ENCODE assay signal across 1 cellular context in the genomic region with DNA sequence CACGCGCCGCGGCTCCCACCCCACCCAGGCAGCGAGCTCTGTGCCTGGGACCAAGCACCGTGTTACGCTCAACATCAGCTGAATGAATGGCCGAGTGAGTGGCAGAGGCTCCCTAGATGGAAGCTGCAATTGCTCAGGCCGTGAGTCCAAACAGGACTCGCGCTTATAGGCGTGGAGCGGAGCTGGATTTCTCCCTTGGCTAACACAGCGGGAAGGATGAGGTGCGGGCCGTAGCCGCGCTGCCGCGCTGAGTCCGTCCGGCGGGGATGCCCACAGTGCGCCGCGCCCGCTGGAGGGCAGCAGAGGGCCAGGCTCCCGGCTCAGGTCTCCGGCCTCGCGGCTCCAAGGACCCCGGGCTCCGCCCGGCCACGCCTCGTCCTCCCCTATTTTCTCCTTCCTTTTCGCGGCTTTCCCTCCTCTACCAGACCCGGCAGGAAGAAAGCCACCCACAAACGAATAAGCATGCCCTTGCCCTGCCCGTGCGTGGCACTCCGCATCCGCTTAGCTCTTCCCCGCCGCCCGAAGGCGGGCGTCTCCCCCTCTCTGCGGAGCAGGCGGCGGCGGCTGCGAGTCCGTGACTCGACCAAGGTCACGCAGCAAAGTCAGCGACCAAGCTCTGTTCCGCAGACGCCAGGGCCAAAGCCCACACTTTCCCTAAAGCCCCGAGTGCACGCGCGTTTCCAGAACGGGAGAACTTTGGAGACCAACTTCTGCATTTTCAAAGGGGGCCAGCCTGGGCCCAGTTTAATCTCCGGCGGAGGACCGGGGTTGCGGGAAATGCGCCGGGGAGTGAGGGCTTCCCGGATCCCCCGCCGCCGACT.
TF ChIP-seq lines count a peak whose summit lies in the region.

No MANE protein-coding gene starts in this region.

TF ChIP-seq in K562, 482 proteins besides CTCF, POLR2A, EP300 and RAD21 (continued from another document):
- TF ChIP-seq, protein P1, sequence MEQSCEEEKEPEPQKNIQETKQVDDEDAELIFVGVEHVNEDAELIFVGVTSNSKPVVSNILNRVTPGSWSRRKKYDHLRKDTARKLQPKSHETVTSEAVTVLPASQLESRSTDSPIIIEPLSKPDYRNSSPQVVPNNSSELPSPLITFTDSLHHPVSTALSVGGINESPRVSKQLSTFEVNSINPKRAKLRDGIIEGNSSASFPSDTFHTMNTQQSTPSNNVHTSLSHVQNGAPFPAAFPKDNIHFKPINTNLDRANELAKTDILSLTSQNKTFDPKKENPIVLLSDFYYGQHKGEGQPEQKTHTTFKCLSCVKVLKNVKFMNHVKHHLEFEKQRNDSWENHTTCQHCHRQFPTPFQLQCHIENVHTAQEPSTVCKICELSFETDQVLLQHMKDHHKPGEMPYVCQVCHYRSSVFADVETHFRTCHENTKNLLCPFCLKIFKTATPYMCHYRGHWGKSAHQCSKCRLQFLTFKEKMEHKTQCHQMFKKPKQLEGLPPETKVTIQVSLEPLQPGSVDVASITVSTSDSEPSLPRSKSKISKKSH (CRISPR knock-in tag; IDR thresholded peaks at IDR 0.05): no peak
- TF ChIP-seq, protein P2, sequence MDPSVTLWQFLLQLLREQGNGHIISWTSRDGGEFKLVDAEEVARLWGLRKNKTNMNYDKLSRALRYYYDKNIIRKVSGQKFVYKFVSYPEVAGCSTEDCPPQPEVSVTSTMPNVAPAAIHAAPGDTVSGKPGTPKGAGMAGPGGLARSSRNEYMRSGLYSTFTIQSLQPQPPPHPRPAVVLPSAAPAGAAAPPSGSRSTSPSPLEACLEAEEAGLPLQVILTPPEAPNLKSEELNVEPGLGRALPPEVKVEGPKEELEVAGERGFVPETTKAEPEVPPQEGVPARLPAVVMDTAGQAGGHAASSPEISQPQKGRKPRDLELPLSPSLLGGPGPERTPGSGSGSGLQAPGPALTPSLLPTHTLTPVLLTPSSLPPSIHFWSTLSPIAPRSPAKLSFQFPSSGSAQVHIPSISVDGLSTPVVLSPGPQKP (CRISPR knock-in tag; IDR thresholded peaks at IDR 0.05): no peak
- TF ChIP-seq CXXC5 (CRISPR knock-in tag; IDR thresholded peaks at IDR 0.05) (peak; percentile 37), NCOA6 (IDR thresholded peaks at IDR 0.05) (no peak), HMGN3 (IDR thresholded peaks at IDR 0.05; ENCODE audit: borderline replicate concordance, extremely low read depth, insufficient read length, low read depth, low read length) (peak; percentile 70), HOXB6 (CRISPR knock-in tag; IDR thresholded peaks at IDR 0.05; ENCODE audit: borderline replicate concordance) (no peak), CCNT2 (IDR thresholded peaks at IDR 0.05; ENCODE audit: borderline replicate concordance, extremely low read depth, insufficient read length, low read depth, low read length) (peak; percentile 37), ZFX (CRISPR knock-in tag; IDR thresholded peaks at IDR 0.05) (0 out of 2 replicates have a peak, but pooled peaks have one; percentile 33), GABPB1 (CRISPR knock-in tag; IDR thresholded peaks at IDR 0.05) (peak; percentile 39; the same call in 1 of the 2 replicates), JUN (IDR thresholded peaks at IDR 0.05; ENCODE audit: borderline replicate concordance, low read depth, low read length) (no peak), JUN (CRISPR knock-in tag; IDR thresholded peaks at IDR 0.05; ENCODE audit: borderline replicate concordance) (peak; percentile 14; the same call in 1 of the 2 replicates), NFE2 (IDR thresholded peaks at IDR 0.05; ENCODE audit: low read depth) (no peak), KDM1A (IDR thresholded peaks at IDR 0.05) (peak in 1 of 2 experiments; percentile 52; a peak in 1 of 4 replicates), SIN3A (IDR thresholded peaks at IDR 0.05; ENCODE audit: borderline replicate concordance in 2 of 2, control insufficient read depth in 1 of 2, low read depth in 2 of 2, low read length in 2 of 2) (peak in 1 of 2 experiments; percentile 36; a peak in 1 of 4 replicates), XRCC5 (IDR thresholded peaks at IDR 0.05; ENCODE audit: low read depth, low read length) (0 out of 2 replicates have a peak, but pooled peaks have one; percentile 40), MAZ (CRISPR knock-in tag; conservative IDR thresholded peaks at IDR 0.05 in 1 of 2, IDR thresholded peaks at IDR 0.05 in 1 of 2) (peak in 1 of 2 experiments; percentile 13; a peak in 1 of 4 replicates), HNRNPL (IDR thresholded peaks at IDR 0.05; ENCODE audit: low read depth, low read length) (peak; percentile 66; the same call in 1 of the 2 replicates), SMAD4 (CRISPR knock-in tag; conservative IDR thresholded peaks at IDR 0.05) (peak; percentile 44), RCOR1 (IDR thresholded peaks at IDR 0.05; ENCODE audit: borderline replicate concordance in 1 of 2, low read depth in 2 of 2, low read length in 2 of 2) (0 out of 4 replicates have a peak, but pooled peaks of 1 of the 2 experiments have one; percentile 22), YY1 (IDR thresholded peaks at IDR 0.05; ENCODE audit: borderline replicate concordance in 1 of 3, control insufficient read depth in 1 of 3, extremely low read depth in 1 of 3, insufficient read depth in 3 of 3, insufficient read length in 1 of 3, insufficient replicate concordance in 2 of 3, low read depth in 1 of 3, low read length in 2 of 3) (peak in 2 of 3 experiments; percentile 21 to 27), RUNX1 (IDR thresholded peaks at IDR 0.05; ENCODE audit: low read depth) (no peak), BCOR (IDR thresholded peaks at IDR 0.05) (peak; percentile 80; the same call in 1 of the 2 replicates), HDAC2 (IDR thresholded peaks at IDR 0.05) (peak; percentile 70; the same call in 1 of the 2 replicates), ESRRA (IDR thresholded peaks at IDR 0.05; ENCODE audit: borderline replicate concordance, low read depth) (peak; percentile 87), MYC (IDR thresholded peaks at IDR 0.05; ENCODE audit: low read depth, low read length) (peak; percentile 49; the same call in 1 of the 2 replicates), MYC (CRISPR knock-in tag; IDR thresholded peaks at IDR 0.05; ENCODE audit: borderline replicate concordance, low read depth) (no peak), TSC22D4 (tag; IDR thresholded peaks at IDR 0.05) (no peak), ZNF696 (CRISPR knock-in tag; conservative IDR thresholded peaks at IDR 0.05) (no peak), ZNF253 (CRISPR knock-in tag; conservative IDR thresholded peaks at IDR 0.05) (no peak), ATF1 (CRISPR knock-in tag; IDR thresholded peaks at IDR 0.05) (no peak), ATF1 (tag; IDR thresholded peaks at IDR 0.05) (0 out of 2 replicates have a peak, but pooled peaks have one; percentile 20), POLR2G (IDR thresholded peaks at IDR 0.05; ENCODE audit: low read depth, low read length) (peak; percentile 63), SMC3 (conservative IDR thresholded peaks at IDR 0.05; ENCODE audit: insufficient read depth, low read depth, low read length) (peak; percentile 44; the same call in 1 of the 2 replicates), RBFOX2 (IDR thresholded peaks at IDR 0.05; ENCODE audit: low read depth, low read length) (peak; percentile 52)
- TF ChIP-seq, protein P3, sequence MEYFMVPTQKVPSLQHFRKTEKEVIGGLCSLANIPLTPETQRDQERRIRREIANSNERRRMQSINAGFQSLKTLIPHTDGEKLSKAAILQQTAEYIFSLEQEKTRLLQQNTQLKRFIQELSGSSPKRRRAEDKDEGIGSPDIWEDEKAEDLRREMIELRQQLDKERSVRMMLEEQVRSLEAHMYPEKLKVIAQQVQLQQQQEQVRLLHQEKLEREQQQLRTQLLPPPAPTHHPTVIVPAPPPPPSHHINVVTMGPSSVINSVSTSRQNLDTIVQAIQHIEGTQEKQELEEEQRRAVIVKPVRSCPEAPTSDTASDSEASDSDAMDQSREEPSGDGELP (CRISPR knock-in tag; IDR thresholded peaks at IDR 0.05; ENCODE audit: borderline replicate concordance): peak; percentile 39; the same call in 1 of the 2 replicates
- TF ChIP-seq, protein P4, sequence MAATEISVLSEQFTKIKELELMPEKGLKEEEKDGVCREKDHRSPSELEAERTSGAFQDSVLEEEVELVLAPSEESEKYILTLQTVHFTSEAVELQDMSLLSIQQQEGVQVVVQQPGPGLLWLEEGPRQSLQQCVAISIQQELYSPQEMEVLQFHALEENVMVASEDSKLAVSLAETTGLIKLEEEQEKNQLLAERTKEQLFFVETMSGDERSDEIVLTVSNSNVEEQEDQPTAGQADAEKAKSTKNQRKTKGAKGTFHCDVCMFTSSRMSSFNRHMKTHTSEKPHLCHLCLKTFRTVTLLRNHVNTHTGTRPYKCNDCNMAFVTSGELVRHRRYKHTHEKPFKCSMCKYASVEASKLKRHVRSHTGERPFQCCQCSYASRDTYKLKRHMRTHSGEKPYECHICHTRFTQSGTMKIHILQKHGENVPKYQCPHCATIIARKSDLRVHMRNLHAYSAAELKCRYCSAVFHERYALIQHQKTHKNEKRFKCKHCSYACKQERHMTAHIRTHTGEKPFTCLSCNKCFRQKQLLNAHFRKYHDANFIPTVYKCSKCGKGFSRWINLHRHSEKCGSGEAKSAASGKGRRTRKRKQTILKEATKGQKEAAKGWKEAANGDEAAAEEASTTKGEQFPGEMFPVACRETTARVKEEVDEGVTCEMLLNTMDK (IDR thresholded peaks at IDR 0.05; ENCODE audit: borderline replicate concordance, insufficient read depth, low read depth, low read length, poor library complexity, severe bottlenecking): peak; percentile 76
- TF ChIP-seq, protein P5, sequence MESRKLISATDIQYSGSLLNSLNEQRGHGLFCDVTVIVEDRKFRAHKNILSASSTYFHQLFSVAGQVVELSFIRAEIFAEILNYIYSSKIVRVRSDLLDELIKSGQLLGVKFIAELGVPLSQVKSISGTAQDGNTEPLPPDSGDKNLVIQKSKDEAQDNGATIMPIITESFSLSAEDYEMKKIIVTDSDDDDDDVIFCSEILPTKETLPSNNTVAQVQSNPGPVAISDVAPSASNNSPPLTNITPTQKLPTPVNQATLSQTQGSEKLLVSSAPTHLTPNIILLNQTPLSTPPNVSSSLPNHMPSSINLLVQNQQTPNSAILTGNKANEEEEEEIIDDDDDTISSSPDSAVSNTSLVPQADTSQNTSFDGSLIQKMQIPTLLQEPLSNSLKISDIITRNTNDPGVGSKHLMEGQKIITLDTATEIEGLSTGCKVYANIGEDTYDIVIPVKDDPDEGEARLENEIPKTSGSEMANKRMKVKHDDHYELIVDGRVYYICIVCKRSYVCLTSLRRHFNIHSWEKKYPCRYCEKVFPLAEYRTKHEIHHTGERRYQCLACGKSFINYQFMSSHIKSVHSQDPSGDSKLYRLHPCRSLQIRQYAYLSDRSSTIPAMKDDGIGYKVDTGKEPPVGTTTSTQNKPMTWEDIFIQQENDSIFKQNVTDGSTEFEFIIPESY (CRISPR knock-in tag; IDR thresholded peaks at IDR 0.05): no peak
- TF ChIP-seq, protein P6, sequence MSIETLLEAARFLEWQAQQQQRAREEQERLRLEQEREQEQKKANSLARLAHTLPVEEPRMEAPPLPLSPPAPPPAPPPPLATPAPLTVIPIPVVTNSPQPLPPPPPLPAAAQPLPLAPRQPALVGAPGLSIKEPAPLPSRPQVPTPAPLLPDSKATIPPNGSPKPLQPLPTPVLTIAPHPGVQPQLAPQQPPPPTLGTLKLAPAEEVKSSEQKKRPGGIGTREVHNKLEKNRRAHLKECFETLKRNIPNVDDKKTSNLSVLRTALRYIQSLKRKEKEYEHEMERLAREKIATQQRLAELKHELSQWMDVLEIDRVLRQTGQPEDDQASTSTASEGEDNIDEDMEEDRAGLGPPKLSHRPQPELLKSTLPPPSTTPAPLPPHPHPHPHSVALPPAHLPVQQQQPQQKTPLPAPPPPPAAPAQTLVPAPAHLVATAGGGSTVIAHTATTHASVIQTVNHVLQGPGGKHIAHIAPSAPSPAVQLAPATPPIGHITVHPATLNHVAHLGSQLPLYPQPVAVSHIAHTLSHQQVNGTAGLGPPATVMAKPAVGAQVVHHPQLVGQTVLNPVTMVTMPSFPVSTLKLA (conservative IDR thresholded peaks at IDR 0.05): peak in 1 of 2 experiments; percentile 38; a peak in 1 of 4 replicates
